Comparison of ENCODE assay signal across 17 cellular contexts in the genomic region with DNA sequence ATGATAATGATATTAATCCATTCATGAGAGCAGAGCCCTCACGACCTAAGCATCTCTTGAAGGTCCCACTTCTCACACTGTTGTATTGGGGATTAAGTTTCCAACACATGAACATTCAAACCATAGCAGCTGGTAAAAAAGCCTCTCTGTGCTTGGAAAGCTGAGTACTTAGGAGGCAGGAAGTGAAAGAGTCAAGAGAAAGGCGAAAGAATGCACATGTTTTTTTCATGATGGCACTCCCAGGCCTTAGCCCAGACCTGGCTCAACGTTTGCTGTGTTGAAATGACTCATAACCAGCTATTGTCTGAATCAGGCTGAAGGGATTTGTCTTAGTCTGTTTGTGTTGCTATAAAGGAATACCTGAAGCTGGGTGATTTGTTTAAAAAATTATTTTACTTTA.
DNase-seq lines count a peak whose midpoint lies in the region; ATAC-seq and TF ChIP-seq lines count a peak whose summit lies in the region.
"Had no signal": no experiment of that assay in that cellular context is flagged by ENCODE, and none has a peak within 500 bp of the region (broad histone marks: within the 10 kb centered on the region; RNA-seq: fewer than 3 reads in every experiment).

No MANE protein-coding gene starts in this region.

- no peak for TF ChIP-seq POLR2A in breast epithelium (IDR thresholded peaks at IDR 0.05)

- H3K4me1 ChIP-seq in breast epithelium: no peaks in the 10 kb centered on the region
- H3K4me1 ChIP-seq: thyroid gland had no signal

- DNase-seq in MCF 10A (ENCODE audit: unreplicated experiment): peak; percentile 87
- no peak for DNase-seq in breast epithelium (ENCODE audit: low spot score in 2 of 2)
- peak; percentile 67 for DNase-seq in RPMI7951 (ENCODE audit: low read depth)
- peak; percentile 43 for DNase-seq in fibroblast of the aortic adventitia (ENCODE audit: low read depth)
- DNase-seq in cerebellar nuclear complex (lab: John Stamatoyannopoulos, UW): no peak
- no peak for DNase-seq in CD14-positive monocyte (ENCODE audit: low spot score)
- no peak for DNase-seq in natural killer cell
- no peak for DNase-seq in COLO829 (ENCODE audit: low spot score)
- DNase-seq: activated CD8-positive, alpha-beta memory T cell treated with anti-CD3 and anti-CD28 coated beads, Interleukin-2, amount 50 U/mL, for 4 hours; activated naive CD8-positive, alpha-beta T cell treated with anti-CD3 and anti-CD28 coated beads, Interleukin-2, amount 10 ng/mL, durations not matched to agents 7 days and 5 days; glutamatergic neuron; IMR-90; NCI-H1694; thyroid gland had no signal

- TF ChIP-seq CTCF in MCF 10A (IDR thresholded peaks at IDR 0.05; ENCODE audit: unreplicated experiment) (no peak), breast epithelium (IDR thresholded peaks at IDR 0.05) (no peak), fibroblast of the aortic adventitia (IDR thresholded peaks at IDR 0.05; ENCODE audit: insufficient read depth, low read length) (no peak), CD14-positive monocyte (IDR thresholded peaks at IDR 0.05) (no peak), natural killer cell (IDR thresholded peaks at IDR 0.05) (no peak)

- no TSS peak for BruUV-seq in MCF 10A (replicated peaks; lab: Mats Ljungman, UMichigan)

- H3K9me3 Mint-ChIP-seq in MCF 10A (ENCODE audit: unreplicated experiment): no peaks in the 10 kb centered on the region
- peaks cover 8 to 19% (median 14%) of the 10 kb centered on the region in 7 donors for H3K9me3 Mint-ChIP-seq in CD14-positive monocyte
- peaks cover 2 to 3% of the 10 kb centered on the region in 2 donors for H3K9me3 Mint-ChIP-seq in natural killer cell

- H3K9me3 ChIP-seq in breast epithelium: no peaks in the 10 kb centered on the region
- H3K9me3 ChIP-seq: thyroid gland had no signal

- peak overlapping the region; percentile 87 for H3K27ac Mint-ChIP-seq in MCF 10A (ENCODE audit: low read depth, unreplicated experiment)
- no peak overlapping the region for H3K27ac Mint-ChIP-seq in CD14-positive monocyte
- H3K27ac Mint-ChIP-seq in natural killer cell: no peak overlapping the region
- H3K27ac Mint-ChIP-seq: activated naive CD8-positive, alpha-beta T cell treated with anti-CD3 and anti-CD28 coated beads, Interleukin-2, amount 10 ng/mL, durations not matched to agents 7 days and 5 days; neural progenitor cell had no signal

- no peak for ATAC-seq in natural killer cell
- ATAC-seq: HCT116 had no signal

- H3K4me3 ChIP-seq in breast epithelium (no peak overlapping the region), fibroblast of the aortic adventitia (ENCODE audit: low read depth, low read length) (no peak overlapping the region)
- H3K4me3 ChIP-seq: neural progenitor cell, SK-N-MC, thyroid gland had no signal

- H3K4me3 Mint-ChIP-seq in MCF 10A (ENCODE audit: unreplicated experiment) (no peak overlapping the region), CD14-positive monocyte (no peak overlapping the region), natural killer cell (no peak overlapping the region)
- H3K4me3 Mint-ChIP-seq: activated naive CD8-positive, alpha-beta T cell treated with anti-CD3 and anti-CD28 coated beads, Interleukin-2, amount 10 ng/mL, durations not matched to agents 7 days and 5 days had no signal

- no peaks in the 10 kb centered on the region for H3K27me3 ChIP-seq in breast epithelium
- H3K27me3 ChIP-seq: neural progenitor cell, thyroid gland had no signal

- intact Hi-C loops in MCF 10A (cut with micrococcal nuclease) (no loop called here), breast epithelium (cut with DNase I; ENCODE audit: low total_unique reads) (no loop called here), CD14-positive monocyte (cut with micrococcal nuclease) (loop anchor here in 1 of 2 donors (10.0 kb wide), 1 partner anchor 61 kb away; no protein-coding TSS in a partner anchor), natural killer cell (cut with micrococcal nuclease) (no loop called here)

- peaks cover 3% of the 10 kb centered on the region for H3K27me3 Mint-ChIP-seq in MCF 10A (ENCODE audit: insufficient read depth, unreplicated experiment)
- peaks cover 2 to 20% (median 3%) of the 10 kb centered on the region in 3 donors for H3K27me3 Mint-ChIP-seq in CD14-positive monocyte (ENCODE audit: low read depth in 3 of 3)
- peaks cover 34 to 56% of the 10 kb centered on the region in 2 donors for H3K27me3 Mint-ChIP-seq in natural killer cell (ENCODE audit: low read depth in 2 of 2)

- peaks cover 29% of the 10 kb centered on the region for H3K4me1 Mint-ChIP-seq in MCF 10A (ENCODE audit: insufficient read depth, unreplicated experiment)
- peaks cover 11% of the 10 kb centered on the region for H3K4me1 Mint-ChIP-seq in CD14-positive monocyte
- H3K4me1 Mint-ChIP-seq in natural killer cell: peaks cover 0 to 4% of the 10 kb centered on the region in 2 donors
- H3K4me1 Mint-ChIP-seq: activated naive CD8-positive, alpha-beta T cell treated with anti-CD3 and anti-CD28 coated beads, Interleukin-2, amount 10 ng/mL, durations not matched to agents 7 days and 5 days had no signal

- POLR2A ChIA-PET in MCF 10A (lab: Yijun Ruan, JAX): interaction anchor here (1.0 kb wide), 1 partner anchor 36 kb away, joined by 4 read pairs; no protein-coding TSS in a partner anchor

- H3K36me3 ChIP-seq in breast epithelium: no peaks in the 10 kb centered on the region
- H3K36me3 ChIP-seq: neural progenitor cell, thyroid gland had no signal

- no peak overlapping the region for H3K27ac ChIP-seq in breast epithelium
- H3K27ac ChIP-seq: neural progenitor cell, SK-N-MC, thyroid gland had no signal

- H3K36me3 Mint-ChIP-seq in MCF 10A (ENCODE audit: insufficient read depth, unreplicated experiment) (no peaks in the 10 kb centered on the region), CD14-positive monocyte (peaks cover 0 to 2% of the 10 kb centered on the region in 2 donors), natural killer cell (no peaks in the 10 kb centered on the region)
- H3K36me3 Mint-ChIP-seq: activated naive CD8-positive, alpha-beta T cell treated with anti-CD3 and anti-CD28 coated beads, Interleukin-2, amount 10 ng/mL, durations not matched to agents 7 days and 5 days had no signal

- CTCF ChIA-PET in MCF 10A (lab: Yijun Ruan, JAX): interaction anchor here (0.9 kb wide), 1 partner anchor 802 kb away, joined by 3 read pairs; no protein-coding TSS in a partner anchor

Comparison
In these comparisons a context has a peak if more than half of its experiments do, and no peak if none do; other contexts are left out.
1. DNase-seq: peak in MCF 10A (single experiment), RPMI7951 (single experiment) and fibroblast of the aortic adventitia (single experiment); none in breast epithelium (0 of 2), cerebellar nuclear complex (0 of 2), CD14-positive monocyte (single experiment), natural killer cell (single experiment) and COLO829 (single experiment).